Comparison of ENCODE assay signal across 22 cellular contexts in genomic region chr2:3911891-3912455, GRCh38.
DNase-seq lines count a peak whose midpoint lies in the region; ATAC-seq, FAIRE-seq and TF ChIP-seq lines count a peak whose summit lies in the region.
"Had no signal": no experiment of that assay in that cellular context is flagged by ENCODE, and none has a peak within 500 bp of the region (broad histone marks: within the 10 kb centered on the region; RNA-seq: fewer than 3 reads in every experiment).

No MANE protein-coding gene starts in this region.

- H3K4me3 ChIP-seq in H7 (ENCODE audit: insufficient read depth, low read depth, low read length) (no peak overlapping the region), neuronal stem cell (ENCODE audit: low read length in 2 of 2) (no peak overlapping the region), left ventricle myocardium inferior (no peak overlapping the region)
- H3K4me3 ChIP-seq: BLaER1, GM23248 had no signal

- no peak overlapping the region for H3K18ac ChIP-seq in neuronal stem cell (ENCODE audit: low read length)

- H3K36me3 ChIP-seq in H7 (replicated peaks; ENCODE audit: control insufficient read depth, insufficient read depth, low read length), result no peaks in the 10 kb centered on the region
- peaks cover 0 to 2% of the 10 kb centered on the region in 2 donors for H3K36me3 ChIP-seq in neuronal stem cell (replicated peaks in 1 of 2; ENCODE audit: control insufficient read depth in 2 of 2, insufficient read depth in 2 of 2, low read length in 2 of 2)
- H3K36me3 ChIP-seq in left ventricle myocardium inferior, result no peaks in the 10 kb centered on the region
- H3K36me3 ChIP-seq: BLaER1 had no signal

- no peak for ATAC-seq in left cardiac atrium
- ATAC-seq in activated T-cell treated with anti-CD3 and anti-CD28 coated beads, Interleukin-2, amount 50 U/mL, for 72 hours (replicated peaks in 1 of 2), result no peak
- ATAC-seq: HCT116 had no signal

- no peak overlapping the region for H3K4ac ChIP-seq in neuronal stem cell (ENCODE audit: low read length)

- no peak overlapping the region for H3K4me3 Mint-ChIP-seq in activated T-cell treated with anti-CD3 and anti-CD28 coated beads, Interleukin-2, amount 50 U/mL, for 72 hours
- H3K4me3 Mint-ChIP-seq: CD14-positive monocyte; CD4-positive, alpha-beta memory T cell; HFFc6 had no signal

- H3K36me3 Mint-ChIP-seq in activated T-cell treated with anti-CD3 and anti-CD28 coated beads, Interleukin-2, amount 50 U/mL, for 72 hours (ENCODE audit: insufficient read depth in 2 of 2), result no peaks in the 10 kb centered on the region
- H3K36me3 Mint-ChIP-seq: CD14-positive monocyte; CD4-positive, alpha-beta memory T cell had no signal

- FAIRE-seq in urothelium cell line (lab: Jason Lieb, UNC), result no peak
- FAIRE-seq: GM12892, GM18507, H54, HTR-8/SVneo had no signal

- H3K4me1 Mint-ChIP-seq in activated T-cell treated with anti-CD3 and anti-CD28 coated beads, Interleukin-2, amount 50 U/mL, for 72 hours (ENCODE audit: low read depth), result no peaks in the 10 kb centered on the region
- H3K4me1 Mint-ChIP-seq: CD14-positive monocyte; CD4-positive, alpha-beta memory T cell had no signal

- peak overlapping the region; percentile 43 for H2AFZ ChIP-seq in neuronal stem cell (ENCODE audit: low read length)
- H2AFZ ChIP-seq: GM23248 had no signal

- H4K8ac ChIP-seq in neuronal stem cell (ENCODE audit: low read depth, low read length), result no peak overlapping the region

- no peak overlapping the region for H2BK5ac ChIP-seq in neuronal stem cell (ENCODE audit: low read length)

- no peak overlapping the region for H3K23ac ChIP-seq in neuronal stem cell (ENCODE audit: low read depth, low read length, poor library complexity)

- H3K27me3 ChIP-seq in H7 (ENCODE audit: control insufficient read depth, insufficient read depth, low read length) (no peaks in the 10 kb centered on the region), neuronal stem cell (ENCODE audit: control insufficient read depth in 3 of 3, insufficient read depth in 3 of 3, low read depth in 1 of 3, low read length in 3 of 3) (no peaks in the 10 kb centered on the region), left ventricle myocardium inferior (ENCODE audit: low read depth) (no peaks in the 10 kb centered on the region)
- H3K27me3 ChIP-seq: BLaER1 had no signal

- no peak overlapping the region for H3K14ac ChIP-seq in neuronal stem cell (ENCODE audit: low read length)

- H3K4me1 ChIP-seq in neuronal stem cell (ENCODE audit: control insufficient read depth in 2 of 2, insufficient read depth in 1 of 2, low read depth in 1 of 2, low read length in 2 of 2) (peaks cover 4 to 13% of the 10 kb centered on the region in 2 donors), left ventricle myocardium inferior (peaks cover 11% of the 10 kb centered on the region)
- H3K4me1 ChIP-seq: BLaER1 had no signal

- H2BK12ac ChIP-seq in neuronal stem cell (ENCODE audit: low read length), result no peak overlapping the region

- H3K9ac ChIP-seq in neuronal stem cell (ENCODE audit: low read depth, low read length, poor library complexity), result no peak overlapping the region
- H3K9ac ChIP-seq: BLaER1, GM23248 had no signal

- no peak overlapping the region for H2AK5ac ChIP-seq in neuronal stem cell (ENCODE audit: low read depth, low read length)

- DNase-seq in H7, result peak; percentile 2
- DNase-seq in ecto neural progenitor cell (ENCODE audit: low spot score), result peak; percentile 69
- DNase-seq in left kidney (ENCODE audit: low read depth, low spot score), result peak; percentile 46
- peak; percentile 80 for DNase-seq in neuronal stem cell (ENCODE audit: low spot score)
- DNase-seq in left cardiac atrium, result no peak
- DNase-seq in activated T-cell treated with anti-CD3 and anti-CD28 coated beads, Interleukin-2, amount 50 U/mL, for 72 hours, result no peak
- DNase-seq in left ventricle myocardium inferior, result no peak
- DNase-seq in urothelium cell line (ENCODE audit: low spot score), result no peak
- DNase-seq: 8988T; CD4-positive, alpha-beta memory T cell; DMS153; DMS79; GDM1; GM23248; HFFc6 had no signal

- H3K27me3 Mint-ChIP-seq in activated T-cell treated with anti-CD3 and anti-CD28 coated beads, Interleukin-2, amount 50 U/mL, for 72 hours (ENCODE audit: low read depth), result no peaks in the 10 kb centered on the region

- H3K9me3 ChIP-seq in neuronal stem cell (replicated peaks in 1 of 2; ENCODE audit: control insufficient read depth in 2 of 2, insufficient read depth in 1 of 2, low read depth in 1 of 2, low read length in 2 of 2) (peaks cover 0 to 11% of the 10 kb centered on the region in 2 donors), left ventricle myocardium inferior (replicated peaks) (peaks cover 9% of the 10 kb centered on the region)

- no peaks in the 10 kb centered on the region for H3K79me1 ChIP-seq in neuronal stem cell (ENCODE audit: low read depth, low read length)

- H2BK15ac ChIP-seq in neuronal stem cell (ENCODE audit: low read length), result no peak overlapping the region

- no peak overlapping the region for H4K91ac ChIP-seq in neuronal stem cell (ENCODE audit: low read depth, low read length, poor library complexity)

- peaks cover 4 to 11% of the 10 kb centered on the region in 2 donors for H3K9me3 Mint-ChIP-seq in activated T-cell treated with anti-CD3 and anti-CD28 coated beads, Interleukin-2, amount 50 U/mL, for 72 hours

- intact Hi-C loops in left cardiac atrium (cut with DNase I), result no loop called here
- intact Hi-C loops in left ventricle myocardium inferior (cut with micrococcal nuclease), result no loop called here

- no peak for TF ChIP-seq CTCF in left ventricle myocardium inferior (IDR thresholded peaks at IDR 0.05; ENCODE audit: borderline replicate concordance)

- WGBS in neuronal stem cell (ENCODE audit: extremely low coverage in 2 of 2, insufficient read length in 2 of 2, insufficient replicate concordance in 1 of 2), 2 donors, result no CpG with 5 or more reads among the region's 13 CpGs

- H3K27ac ChIP-seq in neuronal stem cell (replicated peaks; ENCODE audit: low read length) (peak overlapping the region; percentile 83), left ventricle myocardium inferior (replicated peaks) (no peak overlapping the region)
- H3K27ac ChIP-seq: BLaER1, GM23248 had no signal

- no peak overlapping the region for H2BK120ac ChIP-seq in neuronal stem cell (ENCODE audit: low read depth, low read length)

- H3K27ac Mint-ChIP-seq in activated T-cell treated with anti-CD3 and anti-CD28 coated beads, Interleukin-2, amount 50 U/mL, for 72 hours, result no peak overlapping the region
- H3K27ac Mint-ChIP-seq: CD14-positive monocyte; CD4-positive, alpha-beta memory T cell; HFFc6 had no signal

- no peak overlapping the region for H3K4me2 ChIP-seq in neuronal stem cell (ENCODE audit: insufficient read depth, low read length, poor library complexity, severe bottlenecking)
- H3K4me2 ChIP-seq: BLaER1 had no signal

Comparison
In these comparisons a context has a peak if more than half of its experiments do, and no peak if none do; other contexts are left out.
1. DNase-seq: peak in H7 (single experiment), ecto neural progenitor cell (single experiment), left kidney (single experiment) and neuronal stem cell (single experiment); none in left cardiac atrium (single experiment), activated T-cell treated with anti-CD3 and anti-CD28 coated beads, Interleukin-2, amount 50 U/mL, for 72 hours (0 of 2), left ventricle myocardium inferior (single experiment) and urothelium cell line (single experiment).